ENCODE assay signal across 19 cellular contexts in the genomic region with DNA sequence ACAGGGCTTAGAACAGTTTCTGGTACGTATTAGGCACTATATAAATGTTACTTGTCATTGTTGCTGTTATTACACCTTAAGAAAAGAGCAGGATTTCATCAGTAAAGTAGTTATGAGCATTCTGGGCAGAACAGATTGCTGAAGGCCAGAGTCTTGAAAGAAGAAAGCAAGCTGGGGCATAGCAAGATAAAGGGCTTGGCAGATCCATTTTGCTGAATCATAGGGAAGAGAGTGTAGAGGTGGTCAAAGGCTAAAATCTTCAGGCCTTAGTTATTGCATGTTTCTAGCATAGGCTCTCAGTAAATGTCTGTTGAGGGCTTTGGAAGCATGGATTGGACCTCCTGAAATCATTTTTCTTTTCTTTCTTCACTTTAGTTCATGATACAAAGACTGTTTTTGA.
DNase-seq lines count a peak whose midpoint lies in the region; ATAC-seq and TF ChIP-seq lines count a peak whose summit lies in the region.
"Had no signal": no experiment of that assay in that cellular context is flagged by ENCODE, and none has a peak within 500 bp of the region (broad histone marks: within the 10 kb centered on the region; RNA-seq: fewer than 3 reads in every experiment).

No MANE protein-coding gene starts in this region.

- H3K27ac ChIP-seq in IMR-90 (ENCODE audit: insufficient read depth, low read length): no peak overlapping the region
- H3K27ac ChIP-seq in brain microvascular endothelial cell: peak overlapping the region; percentile 21
- peak overlapping the region in 8 of 12 donors; percentile 35 to 82 (median 54) for H3K27ac ChIP-seq in heart left ventricle
- peak overlapping the region; percentile 42 for H3K27ac ChIP-seq in skeletal muscle tissue (ENCODE audit: low read depth, low read length)
- no peak overlapping the region for H3K27ac ChIP-seq in body of pancreas
- H3K27ac ChIP-seq: neutrophil, right lobe of liver, SJCRH30 had no signal

- CTCF ChIA-PET in IMR-90 (lab: Yijun Ruan, JAX): no interaction called here
- CTCF ChIA-PET in activated CD8-positive, alpha-beta T cell treated with anti-CD3 and anti-CD28 coated beads, Interleukin-2, amount 10 ng/mL, durations not matched to agents 7 days and 5 days (lab: Charles Lee): no interaction called here

- DNase-seq in IMR-90 (peak; percentile 26), brain microvascular endothelial cell (no peak), heart left ventricle (no peak), body of pancreas (no peak)
- DNase-seq in activated CD8-positive, alpha-beta T cell treated with anti-CD3 and anti-CD28 coated beads, Interleukin-2, amount 10 ng/mL, durations not matched to agents 7 days and 5 days: no peak
- DNase-seq: activated CD4-positive, alpha-beta T cell treated with anti-CD3 and anti-CD28 coated beads, Interleukin-2, amount 50 U/mL, for 4 hours; activated T-cell treated with anti-CD3 and anti-CD28 coated beads, Interleukin-2, amount 50 U/mL, for 24 hours; DMS153; effector memory CD8-positive, alpha-beta T cell; NCI-H446; right lobe of liver; SJCRH30; stimulated activated CD4-positive, alpha-beta T cell treated with anti-CD3 and anti-CD28 coated beads, Interleukin-4, amount 100 ng/mL, for 1 hour had no signal

- H3K4me3 ChIP-seq in IMR-90 (ENCODE audit: insufficient read depth, low read depth, low read length): no peak overlapping the region
- no peak overlapping the region for H3K4me3 ChIP-seq in brain microvascular endothelial cell (ENCODE audit: low read depth, low read length)
- no peak overlapping the region for H3K4me3 ChIP-seq in heart left ventricle
- no peak overlapping the region for H3K4me3 ChIP-seq in skeletal muscle tissue (ENCODE audit: low read length in 3 of 3)
- no peak overlapping the region for H3K4me3 ChIP-seq in body of pancreas
- H3K4me3 ChIP-seq: HAP-1, right lobe of liver, SJCRH30 had no signal

- no peak overlapping the region for H2BK120ac ChIP-seq in IMR-90 (ENCODE audit: low read depth, low read length)

- no CpG with 5 or more reads among the region's 1 CpG for WGBS in IMR-90 (ENCODE audit: extremely low coverage in 2 of 2, insufficient read length in 1 of 2), 2 experiments
- 62 to 80% (median 72%) methylated on average over 1 of the region's 1 CpG for WGBS in heart left ventricle, 4 donors
- WGBS in body of pancreas, 2 donors: 46 to 60% methylated on average over 1 of the region's 1 CpG

- H3K9me3 ChIP-seq in IMR-90 (ENCODE audit: control insufficient read depth, insufficient read depth, low read length) (no peaks in the 10 kb centered on the region), heart left ventricle (no peaks in the 10 kb centered on the region), skeletal muscle tissue (ENCODE audit: control insufficient read depth in 3 of 3, low read length in 3 of 3) (no peaks in the 10 kb centered on the region), body of pancreas (no peaks in the 10 kb centered on the region)
- H3K9me3 ChIP-seq: HAP-1, neutrophil, right lobe of liver, SJCRH30 had no signal

- no peak overlapping the region for H4K8ac ChIP-seq in IMR-90 (ENCODE audit: low read depth in 2 of 2, low read length in 2 of 2)

- no peak overlapping the region for H3K18ac ChIP-seq in IMR-90 (ENCODE audit: low read depth, low read length)

- H4K20me1 ChIP-seq in IMR-90 (ENCODE audit: insufficient read depth, low read length): no peaks in the 10 kb centered on the region

- H4K91ac ChIP-seq in IMR-90 (ENCODE audit: insufficient read depth, low read depth, low read length): no peak overlapping the region

- POLR2A ChIA-PET in IMR-90 (lab: Charles Lee; ENCODE audit: unreplicated experiment): no interaction called here
- POLR2A ChIA-PET in activated CD8-positive, alpha-beta T cell treated with anti-CD3 and anti-CD28 coated beads, Interleukin-2, amount 10 ng/mL, durations not matched to agents 7 days and 5 days (lab: Charles Lee): no interaction called here

- no peak overlapping the region for H4K5ac ChIP-seq in IMR-90 (ENCODE audit: low read depth, low read length)

- no peak overlapping the region for H3K14ac ChIP-seq in IMR-90 (replicated peaks; ENCODE audit: low read depth, low read length)

- H3K56ac ChIP-seq in IMR-90 (ENCODE audit: extremely low read depth, insufficient read depth, low read length): no peak overlapping the region

- H3K79me1 ChIP-seq in IMR-90 (ENCODE audit: low read depth in 1 of 2, low read length in 2 of 2): no peaks in the 10 kb centered on the region

- in situ Hi-C loops in IMR-90 (cut with MboI; ENCODE audit: low sequenced_read_pairs): no loop called here
- in situ Hi-C loops in brain microvascular endothelial cell (cut with HindIII; ENCODE audit: low pct_ligation_motif_present, low sequenced_read_pairs): no loop called here

- no peak overlapping the region for H2BK20ac ChIP-seq in IMR-90 (ENCODE audit: low read depth, low read length)

- H3K4ac ChIP-seq in IMR-90 (ENCODE audit: low read depth, low read length): no peak overlapping the region

- H3K23ac ChIP-seq in IMR-90 (ENCODE audit: low read depth, low read length): no peak overlapping the region

- no peak for TF ChIP-seq POLR2A in IMR-90 (IDR thresholded peaks at IDR 0.05; ENCODE audit: low read depth, low read length)
- no peak for TF ChIP-seq POLR2A in heart left ventricle (IDR thresholded peaks at IDR 0.05)
- TF ChIP-seq POLR2A in body of pancreas (IDR thresholded peaks at IDR 0.05): no peak

- no peak overlapping the region for H2BK5ac ChIP-seq in IMR-90 (ENCODE audit: low read depth, low read length, poor library complexity, severe bottlenecking)

- H3K4me3 Mint-ChIP-seq in activated T-helper 17 cell treated with anti-CD3 and anti-CD28 coated beads, Interleukin-2, amount 50 U/mL, for 72 hours: no peak overlapping the region
- no peak overlapping the region for H3K4me3 Mint-ChIP-seq in activated CD8-positive, alpha-beta T cell treated with anti-CD3 and anti-CD28 coated beads, Interleukin-2, amount 10 ng/mL, durations not matched to agents 7 days and 5 days
- H3K4me3 Mint-ChIP-seq: activated naive CD8-positive, alpha-beta T cell; activated T-cell treated with anti-CD3 and anti-CD28 coated beads, Interleukin-2, amount 50 U/mL, for 24 hours; effector memory CD8-positive, alpha-beta T cell had no signal

- dilution Hi-C loops in IMR-90 (cut with HindIII; ENCODE audit: low sequenced_read_pairs, unreplicated experiment): no loop called here

- H3K27ac Mint-ChIP-seq in activated T-helper 17 cell treated with anti-CD3 and anti-CD28 coated beads, Interleukin-2, amount 50 U/mL, for 72 hours: no peak overlapping the region
- H3K27ac Mint-ChIP-seq in activated CD8-positive, alpha-beta T cell treated with anti-CD3 and anti-CD28 coated beads, Interleukin-2, amount 10 ng/mL, durations not matched to agents 7 days and 5 days: no peak overlapping the region
- H3K27ac Mint-ChIP-seq: activated naive CD8-positive, alpha-beta T cell; activated T-cell treated with anti-CD3 and anti-CD28 coated beads, Interleukin-2, amount 50 U/mL, for 24 hours; effector memory CD8-positive, alpha-beta T cell had no signal

- no peaks in the 10 kb centered on the region for H3K9me1 ChIP-seq in IMR-90 (ENCODE audit: insufficient read depth, low read length)

- no peak overlapping the region for H2AK5ac ChIP-seq in IMR-90 (ENCODE audit: low read depth, low read length)

- H3K27me3 Mint-ChIP-seq in activated T-helper 17 cell treated with anti-CD3 and anti-CD28 coated beads, Interleukin-2, amount 50 U/mL, for 72 hours: peaks cover 18% of the 10 kb centered on the region
- H3K27me3 Mint-ChIP-seq in activated CD8-positive, alpha-beta T cell treated with anti-CD3 and anti-CD28 coated beads, Interleukin-2, amount 10 ng/mL, durations not matched to agents 7 days and 5 days (ENCODE audit: low read depth): peaks cover 2% of the 10 kb centered on the region
- H3K27me3 Mint-ChIP-seq: activated T-cell treated with anti-CD3 and anti-CD28 coated beads, Interleukin-2, amount 50 U/mL, for 24 hours; effector memory CD8-positive, alpha-beta T cell had no signal

- no peak overlapping the region for H3K4me2 ChIP-seq in IMR-90 (ENCODE audit: low read depth, low read length)

- H3K4me1 Mint-ChIP-seq in activated T-helper 17 cell treated with anti-CD3 and anti-CD28 coated beads, Interleukin-2, amount 50 U/mL, for 72 hours: peaks cover 6% of the 10 kb centered on the region
- H3K4me1 Mint-ChIP-seq in activated CD8-positive, alpha-beta T cell treated with anti-CD3 and anti-CD28 coated beads, Interleukin-2, amount 10 ng/mL, durations not matched to agents 7 days and 5 days (ENCODE audit: low read depth): no peaks in the 10 kb centered on the region

- H2AFZ ChIP-seq in IMR-90 (replicated peaks; ENCODE audit: low read length, poor library complexity): no peak overlapping the region

- H3K9me3 Mint-ChIP-seq in activated T-helper 17 cell treated with anti-CD3 and anti-CD28 coated beads, Interleukin-2, amount 50 U/mL, for 72 hours: peaks cover 8% of the 10 kb centered on the region
- H3K9me3 Mint-ChIP-seq in activated CD8-positive, alpha-beta T cell treated with anti-CD3 and anti-CD28 coated beads, Interleukin-2, amount 10 ng/mL, durations not matched to agents 7 days and 5 days (ENCODE audit: insufficient read depth): no peaks in the 10 kb centered on the region
- H3K9me3 Mint-ChIP-seq: activated T-cell treated with anti-CD3 and anti-CD28 coated beads, Interleukin-2, amount 50 U/mL, for 24 hours had no signal

- intact Hi-C loops in IMR-90 (cut with micrococcal nuclease): no loop called here
- intact Hi-C loops in heart left ventricle (cut with DNase I): no loop called here
- intact Hi-C loops in body of pancreas (cut with DNase I): no loop called here

- TF ChIP-seq RAD21 in IMR-90 (IDR thresholded peaks at IDR 0.05; ENCODE audit: low read length): no peak

- BruUV-seq in IMR-90 (replicated peaks; lab: Mats Ljungman, UMichigan): no TSS peak

- TF ChIP-seq CTCF in IMR-90 (conservative IDR thresholded peaks at IDR 0.05; ENCODE audit: low read depth, low read length) (no peak), brain microvascular endothelial cell (IDR thresholded peaks at IDR 0.05; ENCODE audit: low read depth, low read length, missing control alignments) (no peak), heart left ventricle (IDR thresholded peaks at IDR 0.05) (no peak), body of pancreas (IDR thresholded peaks at IDR 0.05) (no peak)

- no peaks in the 10 kb centered on the region for H3K36me3 Mint-ChIP-seq in activated T-helper 17 cell treated with anti-CD3 and anti-CD28 coated beads, Interleukin-2, amount 50 U/mL, for 72 hours (ENCODE audit: low read depth)
- no peaks in the 10 kb centered on the region for H3K36me3 Mint-ChIP-seq in activated CD8-positive, alpha-beta T cell treated with anti-CD3 and anti-CD28 coated beads, Interleukin-2, amount 10 ng/mL, durations not matched to agents 7 days and 5 days (ENCODE audit: low read depth)
- H3K36me3 Mint-ChIP-seq: activated naive CD8-positive, alpha-beta T cell had no signal

- ATAC-seq in IMR-90 (ENCODE audit: low read depth): peak; percentile 35; the same call in 1 of the 2 replicates
- ATAC-seq in heart left ventricle: peak in 2 of 4 donors; percentile 49 to 60
- no peak for ATAC-seq in HG02981 (IDR thresholded peaks at IDR 0.05; ENCODE audit: unreplicated experiment)
- no peak for ATAC-seq in activated T-helper 17 cell treated with anti-CD3 and anti-CD28 coated beads, Interleukin-2, amount 50 U/mL, for 72 hours (replicated peaks)
- no peak for ATAC-seq in body of pancreas
- ATAC-seq in activated CD8-positive, alpha-beta T cell treated with anti-CD3 and anti-CD28 coated beads, Interleukin-2, amount 10 ng/mL, durations not matched to agents 7 days and 5 days: no peak
- ATAC-seq: effector memory CD8-positive, alpha-beta T cell; right lobe of liver had no signal

- no peak overlapping the region for H2AK9ac ChIP-seq in IMR-90 (replicated peaks; ENCODE audit: low read depth, low read length, poor library complexity)

- no peaks in the 10 kb centered on the region for H3K27me3 ChIP-seq in IMR-90 (ENCODE audit: control insufficient read depth, insufficient read depth, low read length)
- no peaks in the 10 kb centered on the region for H3K27me3 ChIP-seq in brain microvascular endothelial cell (replicated peaks)
- H3K27me3 ChIP-seq in heart left ventricle: no peaks in the 10 kb centered on the region
- no peaks in the 10 kb centered on the region for H3K27me3 ChIP-seq in skeletal muscle tissue (ENCODE audit: control insufficient read depth in 3 of 3, insufficient read depth in 3 of 3, low read length in 3 of 3)
- H3K27me3 ChIP-seq in body of pancreas: no peaks in the 10 kb centered on the region
- H3K27me3 ChIP-seq: neutrophil, right lobe of liver, SJCRH30 had no signal

- H3K36me3 ChIP-seq in IMR-90 (ENCODE audit: control insufficient read depth, insufficient read depth, low read length) (no peaks in the 10 kb centered on the region), brain microvascular endothelial cell (replicated peaks) (no peaks in the 10 kb centered on the region), heart left ventricle (no peaks in the 10 kb centered on the region), skeletal muscle tissue (ENCODE audit: control insufficient read depth in 3 of 3, insufficient read depth in 3 of 3, low read length in 3 of 3) (no peaks in the 10 kb centered on the region), body of pancreas (replicated peaks in 1 of 2; ENCODE audit: insufficient read depth in 1 of 2, low read depth in 2 of 2) (no peaks in the 10 kb centered on the region)
- H3K36me3 ChIP-seq: HAP-1, right lobe of liver, SJCRH30 had no signal

- H2BK15ac ChIP-seq in IMR-90 (ENCODE audit: low read depth, low read length): no peak overlapping the region

- H3K9ac ChIP-seq in IMR-90 (ENCODE audit: low read depth, low read length) (no peak overlapping the region), skeletal muscle tissue (ENCODE audit: low read depth in 1 of 3, low read length in 3 of 3) (no peak overlapping the region)

- H3K4me1 ChIP-seq in IMR-90 (ENCODE audit: control insufficient read depth, insufficient read depth, low read length): no peaks in the 10 kb centered on the region; the same call in 1 of the 2 replicates
- H3K4me1 ChIP-seq in heart left ventricle: peaks cover 0 to 34% (median 0%) of the 10 kb centered on the region in 12 donors
- peaks cover 0 to 2% (median 0%) of the 10 kb centered on the region in 3 donors for H3K4me1 ChIP-seq in skeletal muscle tissue (ENCODE audit: control insufficient read depth in 3 of 3, insufficient read depth in 3 of 3, low read length in 3 of 3)
- H3K4me1 ChIP-seq in body of pancreas: no peaks in the 10 kb centered on the region
- H3K4me1 ChIP-seq: SJCRH30 had no signal

Comparison
In these comparisons a context has a peak if more than half of its experiments do, and no peak if none do; other contexts are left out.
1. H3K27ac ChIP-seq: peak in brain microvascular endothelial cell (single experiment), heart left ventricle (8 of 12) and skeletal muscle tissue (single experiment); none in IMR-90 (single experiment) and body of pancreas (0 of 4).